In the genomic region with DNA sequence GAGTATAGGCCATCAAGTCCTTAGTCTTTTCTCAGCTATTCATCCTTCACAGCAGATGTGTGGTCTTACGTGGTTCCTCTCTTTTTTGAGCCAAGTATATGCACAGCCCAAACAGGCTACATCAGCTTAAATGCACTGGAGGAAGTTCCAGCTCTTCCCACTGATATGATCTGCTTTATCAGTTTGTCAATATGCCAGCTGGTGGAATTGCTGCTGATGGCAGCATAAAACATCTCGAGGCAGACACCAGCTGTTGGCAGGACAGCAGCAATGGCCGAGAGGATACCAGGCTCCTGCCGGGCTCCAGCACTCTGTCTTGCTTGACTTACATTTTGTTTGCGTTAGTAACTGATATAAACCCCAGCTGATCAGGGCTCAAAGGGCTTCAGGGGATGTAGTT, we compare ENCODE assay signal across 32 cellular contexts.
DNase-seq lines count a peak whose midpoint lies in the region; TF ChIP-seq lines count a peak whose summit lies in the region.
"Had no signal": no experiment of that assay in that cellular context is flagged by ENCODE, and none has a peak within 500 bp of the region (broad histone marks: within the 10 kb centered on the region; RNA-seq: fewer than 3 reads in every experiment).

No MANE protein-coding gene starts in this region.

- H2BK120ac ChIP-seq in mesenchymal stem cell (ENCODE audit: low read depth, low read length): no peak overlapping the region

- no peak overlapping the region for H2AK5ac ChIP-seq in mesenchymal stem cell (ENCODE audit: low read length, severe bottlenecking)

- H2BK5ac ChIP-seq in mesenchymal stem cell (ENCODE audit: low read depth, low read length, poor library complexity, severe bottlenecking): no peak overlapping the region

- H3K36me3 ChIP-seq in mesenchymal stem cell (ENCODE audit: control insufficient read depth in 1 of 2, insufficient read depth in 2 of 2, low read depth in 1 of 2, low read length in 2 of 2) (no peaks in the 10 kb centered on the region), breast epithelium (no peaks in the 10 kb centered on the region)
- H3K36me3 ChIP-seq: BLaER1 treated with 17β-estradiol and CSF1 and Interleukin-3, amounts not matched to agents 10 nM and 100 nM; esophagus squamous epithelium; left lung; tibial artery had no signal

- no peak overlapping the region for H3K4ac ChIP-seq in mesenchymal stem cell (ENCODE audit: low read depth in 1 of 2, low read length in 2 of 2)

- peaks cover 12% of the 10 kb centered on the region for H3K36me3 Mint-ChIP-seq in nephron progenitor cell (ENCODE audit: low read depth)
- H3K36me3 Mint-ChIP-seq: immature natural killer cell had no signal

- H4K8ac ChIP-seq in mesenchymal stem cell (ENCODE audit: low read length): no peak overlapping the region

- no peak for TF ChIP-seq CTCF in nephron progenitor cell (IDR thresholded peaks at IDR 0.05)
- TF ChIP-seq CTCF in breast epithelium (IDR thresholded peaks at IDR 0.05): no peak

- no peak overlapping the region for H3K4me2 ChIP-seq in mesenchymal stem cell (ENCODE audit: low read length, poor library complexity, severe bottlenecking)
- H3K4me2 ChIP-seq: PC-9, smooth muscle cell had no signal

- no peak overlapping the region for H3K9ac ChIP-seq in mesenchymal stem cell (ENCODE audit: low read length)
- H3K9ac ChIP-seq: BLaER1 treated with 17β-estradiol and CSF1 and Interleukin-3, amounts not matched to agents 10 nM and 100 nM had no signal

- peak; percentile 89 for DNase-seq in DMS 273 (lab: John Stamatoyannopoulos, UW; ENCODE audit: unreplicated experiment)
- DNase-seq in NCI-H1092 (lab: John Stamatoyannopoulos, UW): peak; percentile 48
- DNase-seq in RPMI7951 (ENCODE audit: low read depth): peak; percentile 66
- no peak for DNase-seq in nephron progenitor cell
- no peak for DNase-seq in mesenchymal stem cell
- no peak for DNase-seq in globus pallidus (ENCODE audit: low spot score)
- no peak for DNase-seq in breast epithelium (ENCODE audit: low spot score in 2 of 2)
- DNase-seq: ACHN; activated CD4-positive, alpha-beta T cell treated with anti-CD3 and anti-CD28 coated beads, Interleukin-2, amount 10 ng/mL, durations not matched to agents 7 days and 5 days; activated gamma-delta T cell treated with Interleukin-2 at 50 U/mL for 16 hours; activated T-cell treated with anti-CD3 and anti-CD28 coated beads, Interleukin-2, amount 50 U/mL, for 24 hours; Calu3; central memory CD4-positive, alpha-beta T cell; dermis blood vessel endothelial cell; esophagus squamous epithelium; foreskin melanocyte; GOT3; HFFc6; hypothalamus; immature natural killer cell; left lung; naive B cell; NCI-H1694 treated with DMSO at 0.1 percent for 48 hours; nucleus accumbens; PC-9; Right ventricle myocardium superior; stimulated activated CD4-positive, alpha-beta T cell treated with anti-CD3 and anti-CD28 coated beads, Interleukin-1b, Interleukin-23, amount 100 ng/mL, for 48 hours; T-helper 9 cell; tibial artery had no signal

- H3K4me3 ChIP-seq in mesenchymal stem cell (ENCODE audit: insufficient read depth in 1 of 2, low read depth in 1 of 2, low read length in 2 of 2) (no peak overlapping the region), breast epithelium (no peak overlapping the region)
- H3K4me3 ChIP-seq: BLaER1 treated with 17β-estradiol and CSF1 and Interleukin-3, amounts not matched to agents 10 nM and 100 nM; esophagus squamous epithelium; left lung; PC-9; smooth muscle cell; tibial artery had no signal

- H4K91ac ChIP-seq in mesenchymal stem cell (ENCODE audit: low read length): no peak overlapping the region

- peaks cover 19% of the 10 kb centered on the region for H3K27me3 Mint-ChIP-seq in nephron progenitor cell (ENCODE audit: low read depth, poor library complexity)
- H3K27me3 Mint-ChIP-seq: activated CD4-positive, alpha-beta T cell treated with anti-CD3 and anti-CD28 coated beads, Interleukin-2, amount 10 ng/mL, durations not matched to agents 7 days and 5 days had no signal

- intact Hi-C loops in breast epithelium (cut with DNase I; ENCODE audit: low total_unique reads): no loop called here

- no peak overlapping the region for H3K27ac ChIP-seq in mesenchymal stem cell (ENCODE audit: low read length, poor library complexity, severe bottlenecking)
- H3K27ac ChIP-seq in breast epithelium: no peak overlapping the region
- H3K27ac ChIP-seq: BLaER1 treated with 17β-estradiol and CSF1 and Interleukin-3, amounts not matched to agents 10 nM and 100 nM; esophagus squamous epithelium; left lung; PC-9; tibial artery had no signal

- H2BK12ac ChIP-seq in mesenchymal stem cell (ENCODE audit: low read length in 2 of 2): no peak overlapping the region

- H2AFZ ChIP-seq in mesenchymal stem cell (ENCODE audit: low read depth, low read length): no peak overlapping the region
- H2AFZ ChIP-seq: PC-9 had no signal

- H3K23ac ChIP-seq in mesenchymal stem cell (ENCODE audit: low read length in 2 of 2): no peak overlapping the region

- H3K4me1 ChIP-seq in mesenchymal stem cell (ENCODE audit: control insufficient read depth, insufficient read depth, low read depth, low read length) (no peaks in the 10 kb centered on the region), breast epithelium (no peaks in the 10 kb centered on the region)
- H3K4me1 ChIP-seq: esophagus squamous epithelium, left lung, tibial artery had no signal

- no peaks in the 10 kb centered on the region for H3K27me3 ChIP-seq in mesenchymal stem cell (ENCODE audit: control insufficient read depth in 1 of 2, insufficient read depth in 1 of 2, low read length in 2 of 2)
- H3K27me3 ChIP-seq in breast epithelium: no peaks in the 10 kb centered on the region
- H3K27me3 ChIP-seq: BLaER1 treated with 17β-estradiol and CSF1 and Interleukin-3, amounts not matched to agents 10 nM and 100 nM; esophagus squamous epithelium; left lung; tibial artery had no signal

- no peak overlapping the region for H3K18ac ChIP-seq in mesenchymal stem cell (ENCODE audit: low read depth in 1 of 2, low read length in 2 of 2)

- H3K4me3 Mint-ChIP-seq in nephron progenitor cell: no peak overlapping the region
- H3K4me3 Mint-ChIP-seq: activated CD4-positive, alpha-beta T cell treated with anti-CD3 and anti-CD28 coated beads, Interleukin-2, amount 10 ng/mL, durations not matched to agents 7 days and 5 days; activated T-cell treated with anti-CD3 and anti-CD28 coated beads, Interleukin-2, amount 50 U/mL, for 24 hours; HFFc6; immature natural killer cell; naive B cell; WTC11 had no signal

- 72% methylated on average over 5 of the region's 5 CpGs for WGBS in mesenchymal stem cell

- H2BK15ac ChIP-seq in mesenchymal stem cell (ENCODE audit: low read depth, poor library complexity, severe bottlenecking): no peak overlapping the region

- no peaks in the 10 kb centered on the region for H3K79me1 ChIP-seq in mesenchymal stem cell (replicated peaks; ENCODE audit: low read length, poor library complexity, severe bottlenecking)

- peaks cover 22% of the 10 kb centered on the region for H3K4me1 Mint-ChIP-seq in nephron progenitor cell
- H3K4me1 Mint-ChIP-seq: activated CD4-positive, alpha-beta T cell treated with anti-CD3 and anti-CD28 coated beads, Interleukin-2, amount 10 ng/mL, durations not matched to agents 7 days and 5 days; immature natural killer cell; naive B cell; WTC11 had no signal

- H3K9me3 ChIP-seq in mesenchymal stem cell (ENCODE audit: control insufficient read depth, low read length) (peaks cover 18% of the 10 kb centered on the region), breast epithelium (peaks cover 0 to 15% of the 10 kb centered on the region in 2 donors)

- H3K27ac Mint-ChIP-seq in nephron progenitor cell: peak overlapping the region; percentile 25
- H3K27ac Mint-ChIP-seq: activated CD4-positive, alpha-beta T cell treated with anti-CD3 and anti-CD28 coated beads, Interleukin-2, amount 10 ng/mL, durations not matched to agents 7 days and 5 days; activated T-cell treated with anti-CD3 and anti-CD28 coated beads, Interleukin-2, amount 50 U/mL, for 24 hours; HFFc6; immature natural killer cell; naive B cell; WTC11 had no signal

- TF ChIP-seq POLR2A in breast epithelium (IDR thresholded peaks at IDR 0.05): no peak

- peaks cover 12% of the 10 kb centered on the region for H3K9me3 Mint-ChIP-seq in nephron progenitor cell

- no peak overlapping the region for H3K14ac ChIP-seq in mesenchymal stem cell (ENCODE audit: low read length in 2 of 2)

Comparison
In these comparisons a context has a peak if more than half of its experiments do, and no peak if none do; other contexts are left out.
1. DNase-seq: peak in DMS 273 (single experiment), NCI-H1092 (single experiment) and RPMI7951 (single experiment); none in nephron progenitor cell (single experiment), mesenchymal stem cell (single experiment), globus pallidus (single experiment) and breast epithelium (0 of 2).